1 cellular context compared by ENCODE assay signal in the genomic region with DNA sequence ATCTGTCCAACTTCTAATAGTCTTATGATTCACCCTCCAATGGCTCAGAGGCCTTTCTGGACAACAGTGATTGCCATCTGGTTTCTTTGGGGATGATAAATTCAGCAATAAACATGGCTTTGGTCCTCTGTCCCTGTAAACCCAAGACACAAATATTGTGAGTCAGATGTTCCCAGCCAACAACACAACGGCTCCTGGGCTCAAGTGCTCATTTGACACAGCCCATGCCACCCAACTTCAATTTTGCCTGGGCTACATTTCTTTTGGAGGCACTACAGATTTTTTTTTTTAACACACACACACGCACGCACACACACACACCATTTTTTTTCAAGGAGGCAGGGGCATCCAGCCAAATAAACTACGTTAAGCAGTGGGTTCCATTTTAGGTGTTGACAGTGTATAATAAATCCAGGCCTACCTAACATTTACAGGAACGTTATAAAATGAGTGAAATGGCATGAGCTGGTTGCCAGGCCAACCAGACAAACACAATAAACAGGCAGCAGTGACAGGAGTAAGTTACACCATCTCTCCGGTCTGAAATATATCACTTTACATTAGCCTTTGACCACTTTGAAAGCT.
TF ChIP-seq lines count a peak whose summit lies in the region.

No MANE protein-coding gene starts in this region.

TF ChIP-seq in SK-N-SH, 30 proteins besides CTCF, POLR2A, EP300 and RAD21 (continued from another document):
- TF ChIP-seq, protein P1, sequence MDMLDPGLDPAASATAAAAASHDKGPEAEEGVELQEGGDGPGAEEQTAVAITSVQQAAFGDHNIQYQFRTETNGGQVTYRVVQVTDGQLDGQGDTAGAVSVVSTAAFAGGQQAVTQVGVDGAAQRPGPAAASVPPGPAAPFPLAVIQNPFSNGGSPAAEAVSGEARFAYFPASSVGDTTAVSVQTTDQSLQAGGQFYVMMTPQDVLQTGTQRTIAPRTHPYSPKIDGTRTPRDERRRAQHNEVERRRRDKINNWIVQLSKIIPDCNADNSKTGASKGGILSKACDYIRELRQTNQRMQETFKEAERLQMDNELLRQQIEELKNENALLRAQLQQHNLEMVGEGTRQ (IDR thresholded peaks at IDR 0.05; ENCODE audit: borderline replicate concordance, low read depth, low read length) = no peak
- TF ChIP-seq NFIC (IDR thresholded peaks at IDR 0.05; ENCODE audit: borderline replicate concordance) = peak; percentile 60
- TF ChIP-seq, protein P2, sequence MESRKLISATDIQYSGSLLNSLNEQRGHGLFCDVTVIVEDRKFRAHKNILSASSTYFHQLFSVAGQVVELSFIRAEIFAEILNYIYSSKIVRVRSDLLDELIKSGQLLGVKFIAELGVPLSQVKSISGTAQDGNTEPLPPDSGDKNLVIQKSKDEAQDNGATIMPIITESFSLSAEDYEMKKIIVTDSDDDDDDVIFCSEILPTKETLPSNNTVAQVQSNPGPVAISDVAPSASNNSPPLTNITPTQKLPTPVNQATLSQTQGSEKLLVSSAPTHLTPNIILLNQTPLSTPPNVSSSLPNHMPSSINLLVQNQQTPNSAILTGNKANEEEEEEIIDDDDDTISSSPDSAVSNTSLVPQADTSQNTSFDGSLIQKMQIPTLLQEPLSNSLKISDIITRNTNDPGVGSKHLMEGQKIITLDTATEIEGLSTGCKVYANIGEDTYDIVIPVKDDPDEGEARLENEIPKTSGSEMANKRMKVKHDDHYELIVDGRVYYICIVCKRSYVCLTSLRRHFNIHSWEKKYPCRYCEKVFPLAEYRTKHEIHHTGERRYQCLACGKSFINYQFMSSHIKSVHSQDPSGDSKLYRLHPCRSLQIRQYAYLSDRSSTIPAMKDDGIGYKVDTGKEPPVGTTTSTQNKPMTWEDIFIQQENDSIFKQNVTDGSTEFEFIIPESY (IDR thresholded peaks at IDR 0.05; ENCODE audit: borderline replicate concordance, low read depth) = no peak
